In genomic region chr15:69338535-69339213, GRCh38 we compare ENCODE assay signal across 29 cellular contexts. TPM values are rescaled to one million over a fixed set of nuclear protein-coding genes. Genes with fewer than 3 reads are reported as not detected.
DNase-seq lines count a peak whose midpoint lies in the region; ATAC-seq, FAIRE-seq and TF ChIP-seq lines count a peak whose summit lies in the region.
"Had no signal": no experiment of that assay in that cellular context is flagged by ENCODE, and none has a peak within 500 bp of the region (broad histone marks: within the 10 kb centered on the region; RNA-seq: fewer than 3 reads in every experiment).

No MANE protein-coding gene starts in this region.

- TF ChIP-seq EP300 in HepG2 (IDR thresholded peaks at IDR 0.05; ENCODE audit: low read depth in 2 of 2, low read length in 2 of 2) (no peak), HepG2 (CRISPR knock-in tag; IDR thresholded peaks at IDR 0.05; ENCODE audit: borderline replicate concordance) (no peak)

- H3K27me3 ChIP-seq in PC-9 (ENCODE audit: insufficient read depth, low read depth) (no peaks in the 10 kb centered on the region), H7 (ENCODE audit: control insufficient read depth, insufficient read depth, low read length) (no peaks in the 10 kb centered on the region), HepG2 (ENCODE audit: control insufficient read depth in 1 of 2, insufficient read depth in 2 of 2, low read length in 2 of 2) (no peaks in the 10 kb centered on the region; a peak in 1 of 5 replicates)
- H3K27me3 ChIP-seq: adrenal gland, uterus had no signal

- H3K4me2 ChIP-seq in PC-9 (peak overlapping the region; percentile 23; the same call in 1 of the 2 replicates), HepG2 (ENCODE audit: low read depth, low read length) (no peak overlapping the region)
- H3K4me2 ChIP-seq: GM23338 had no signal

- H3K9ac ChIP-seq in HepG2 (ENCODE audit: insufficient read depth, low read depth, low read length), result no peak overlapping the region

- no peaks in the 10 kb centered on the region; a peak in 1 of 3 replicates for H3K36me3 ChIP-seq in HEK293 (ENCODE audit: control insufficient read depth in 2 of 2, insufficient read depth in 1 of 2, low read length in 2 of 2)
- H3K36me3 ChIP-seq in PC-9 (ENCODE audit: low read depth), result no peaks in the 10 kb centered on the region
- no peaks in the 10 kb centered on the region for H3K36me3 ChIP-seq in H7 (replicated peaks; ENCODE audit: control insufficient read depth, insufficient read depth, low read length)
- no peaks in the 10 kb centered on the region for H3K36me3 ChIP-seq in HepG2 (replicated peaks in 1 of 2; ENCODE audit: control insufficient read depth in 1 of 2, insufficient read depth in 2 of 2, low read length in 2 of 2)
- H3K36me3 ChIP-seq: adrenal gland, left ventricle myocardium inferior, thoracic aorta, uterus had no signal

- CTCF ChIA-PET in HEK293 (lab: Yijun Ruan, JAX) (interaction anchor here (0.6 kb wide), 1 partner anchor 290 kb away, joined by 4 read pairs; no protein-coding TSS in a partner anchor), PC-9 (lab: Charles Lee) (no interaction called here), HepG2 (lab: Yijun Ruan, JAX; ENCODE audit: low intra/inter-chr PET ratio, low total read pairs) (no interaction called here)

- DNase-seq in PC-9, result no peak
- DNase-seq in epithelial cell of esophagus (ENCODE audit: low read depth), result peak; percentile 86
- DNase-seq in renal cortical epithelial cell (ENCODE audit: low read depth), result peak; percentile 31
- DNase-seq in H7, result no peak
- no peak for DNase-seq in HepG2 (ENCODE audit: low spot score)
- DNase-seq in RPMI8226, result no peak
- no peak for DNase-seq in COR-L47 (lab: John Stamatoyannopoulos, UW)
- DNase-seq: activated CD4-positive, alpha-beta T cell treated with anti-CD3 and anti-CD28 coated beads, Interleukin-2, amount 10 ng/mL, durations not matched to agents 24 days and 14 days; activated T-cell treated with anti-CD3 and anti-CD28 coated beads, Interleukin-2, amount 50 U/mL, for 4 hours; adrenal gland; DMS79 treated with DMSO at 0.1 percent for 48 hours; hippocampal formation; left ventricle myocardium inferior; MM.1S; naive B cell; NCI-H1417; NCI-H2081; NCI-H345; NCI-H82; nucleus accumbens; psoas muscle; Right ventricle myocardium superior; stimulated activated naive CD8-positive, alpha-beta T cell treated with anti-CD3 and anti-CD28 coated beads, Interleukin-15, Interleukin-2, amounts not matched to agents 100 U/mL and 50 U/mL, for 24 hours; uterus had no signal

- POLR2A ChIA-PET in HEK293 (lab: Yijun Ruan, JAX) (no interaction called here), PC-9 (lab: Charles Lee; ENCODE audit: unreplicated experiment) (no interaction called here), HepG2 (lab: Yijun Ruan, JAX) (no interaction called here)

- H3K79me2 ChIP-seq in PC-9 (ENCODE audit: low read depth), result no peaks in the 10 kb centered on the region
- no peaks in the 10 kb centered on the region for H3K79me2 ChIP-seq in HepG2 (ENCODE audit: insufficient read depth, low read length)

- TF ChIP-seq CTCF in HEK293 (tag by site-specific recombination; IDR thresholded peaks at IDR 0.05) (no peak), PC-9 (conservative IDR thresholded peaks at IDR 0.05) (no peak), epithelial cell of esophagus (IDR thresholded peaks at IDR 0.05; ENCODE audit: insufficient read depth, low read depth, low read length, missing control alignments) (no peak), HepG2 (CRISPR knock-in tag; IDR thresholded peaks at IDR 0.05) (no peak)

- no peak for FAIRE-seq in HepG2 (lab: Jason Lieb, UNC)
- FAIRE-seq: frontal cortex had no signal

- in situ Hi-C loops in HepG2 (cut with HindIII; ENCODE audit: extremely low pct_ligation_motif_present, low pct_unique_long_range_greater_than_20kb), result no loop called here

- H4K20me1 ChIP-seq in PC-9 (ENCODE audit: insufficient read depth) (no peaks in the 10 kb centered on the region), HepG2 (ENCODE audit: insufficient read depth, low read length) (no peaks in the 10 kb centered on the region)

- H3K27ac ChIP-seq in HEK293 (ENCODE audit: extremely low read depth, low read depth, low read length) (no peak overlapping the region), PC-9 (no peak overlapping the region), HepG2 (ENCODE audit: extremely low read length, insufficient read depth, low read length) (no peak overlapping the region)
- H3K27ac ChIP-seq: adrenal gland, C4-2B, left ventricle myocardium inferior, psoas muscle, thoracic aorta, uterus had no signal

- no peaks in the 10 kb centered on the region; the same call in 1 of the 2 replicates for H3F3A ChIP-seq in PC-9 (ENCODE audit: insufficient read depth, low read depth)

- BruUV-seq in PC-9 (replicated peaks; lab: Mats Ljungman, UMichigan) (no TSS peak), HepG2 (replicated peaks; lab: Mats Ljungman, UMichigan) (no TSS peak)

- H3K9me2 ChIP-seq in PC-9 (ENCODE audit: insufficient read depth), result no peaks in the 10 kb centered on the region; the same call in 1 of the 2 replicates

- ATAC-seq in HepG2, result no peak
- ATAC-seq: activated T-cell treated with anti-CD3 and anti-CD28 coated beads, Interleukin-2, amount 50 U/mL, for 4 hours; GM23338; psoas muscle; stimulated activated naive CD8-positive, alpha-beta T cell treated with anti-CD3 and anti-CD28 coated beads, Interleukin-15, Interleukin-2, amounts not matched to agents 100 U/mL and 50 U/mL, for 24 hours had no signal

- no peak overlapping the region for H3K4me3 ChIP-seq in HEK293 (ENCODE audit: low read depth, low read length)
- H3K4me3 ChIP-seq in PC-9, result no peak overlapping the region
- no peak overlapping the region for H3K4me3 ChIP-seq in epithelial cell of esophagus (ENCODE audit: low read length)
- no peak overlapping the region for H3K4me3 ChIP-seq in H7 (ENCODE audit: insufficient read depth, low read depth, low read length)
- no peak overlapping the region for H3K4me3 ChIP-seq in HepG2 (replicated peaks in 1 of 3; ENCODE audit: insufficient read depth in 1 of 3, low read depth in 2 of 3, low read length in 3 of 3)
- H3K4me3 ChIP-seq: adrenal gland, GM23338, left ventricle myocardium inferior, psoas muscle, thoracic aorta, uterus had no signal

- no peaks in the 10 kb centered on the region for H3K9me3 ChIP-seq in HEK293 (ENCODE audit: control insufficient read depth, insufficient read depth, low read depth, low read length)
- H3K9me3 ChIP-seq in PC-9 (ENCODE audit: insufficient read depth, low read depth), result no peaks in the 10 kb centered on the region
- no peaks in the 10 kb centered on the region for H3K9me3 ChIP-seq in HepG2 (ENCODE audit: low read length)
- H3K9me3 ChIP-seq: adrenal gland, psoas muscle, thoracic aorta, uterus had no signal

- intact Hi-C loops in PC-9 (cut with micrococcal nuclease; ENCODE audit: unreplicated experiment) (no loop called here), HepG2 (cut with micrococcal nuclease; ENCODE audit: unreplicated experiment) (no loop called here)

- H3K4me1 ChIP-seq in HEK293 (ENCODE audit: control insufficient read depth, insufficient read depth, low read length), result 0 out of 2 replicates have a peak, but pooled peaks cover 8% of the 10 kb centered on the region
- H3K4me1 ChIP-seq in PC-9 (replicated peaks; ENCODE audit: insufficient read depth), result peaks cover 8% of the 10 kb centered on the region; the same call in 1 of the 2 replicates
- H3K4me1 ChIP-seq in HepG2 (ENCODE audit: insufficient read depth, low read length), result no peaks in the 10 kb centered on the region
- H3K4me1 ChIP-seq: psoas muscle, uterus had no signal

- TF ChIP-seq RAD21 in HepG2 (CRISPR knock-in tag; IDR thresholded peaks at IDR 0.05), result no peak

- WGBS in HepG2 (ENCODE audit: low lambda C conversion rate), result 66% methylated on average over 8 of the region's 8 CpGs

- H2AFZ ChIP-seq in PC-9 (no peak overlapping the region), HepG2 (ENCODE audit: low read length) (no peak overlapping the region)
- H2AFZ ChIP-seq: GM23338 had no signal

- TF ChIP-seq POLR2A in HepG2 (IDR thresholded peaks at IDR 0.05; ENCODE audit: insufficient read depth in 1 of 2, low read depth in 2 of 2, low read length in 2 of 2), result no peak

RNA-seq across cellular contexts. Expression of gene PAQR5, which starts 40.0 kb away (rescaled TPM):
- total RNA-seq in PC-9 (2021), result 4.9 and 5.1 TPM in 2 replicates
- total RNA-seq in renal cortical epithelial cell, result 8.2 and 8.9 TPM in 2 replicates
- total RNA-seq in H7 (2014; rRNA removed; shearing (Covaris generic)), result 3.8 and 3.9 TPM in 2 replicates
- 0.11 and 0.53 TPM in 2 replicates for total RNA-seq in HepG2 (2016; rRNA removed; fragmentation: Illumina TruSeq; extraction: Trizol)
- total RNA-seq in HepG2 (2016; cell fraction: cytosol; rRNA removed; fragmentation: Illumina TruSeq; extraction: Trizol; ENCODE audit: low read depth), result 0.62 TPM in 1 of 2 replicates, not detected in the other
- total RNA-seq in HepG2 (2016; cell fraction: insoluble cytoplasmic fraction; rRNA removed; fragmentation: Illumina TruSeq; extraction: Trizol), result 0.22 and 0.37 TPM in 2 replicates
- total RNA-seq in HepG2 (2016; cell fraction: membrane; rRNA removed; fragmentation: Illumina TruSeq; extraction: Trizol), result 0.56 and 0.72 TPM in 2 replicates
- 0.19 and 0.25 TPM in 2 replicates for total RNA-seq in HepG2 (2016; cell fraction: nucleus; rRNA removed; fragmentation: Illumina TruSeq; extraction: Trizol)
- polyA plus RNA-seq in HepG2 (2011; rRNA removed), result 1.3 and 1.4 TPM in 2 replicates
- polyA plus RNA-seq in HepG2 (2011; cell fraction: cytosol; rRNA removed), result 1.4 and 2.3 TPM in 2 replicates
- polyA plus RNA-seq in HepG2 (2011; cell fraction: nucleus; rRNA removed), result 0.56 and 1.2 TPM in 2 replicates
- 0.72 and 3.1 TPM in 2 replicates for polyA plus RNA-seq in HepG2 (2012)
- 0.37 and 0.63 TPM in 2 replicates for polyA plus RNA-seq in HepG2 (2016; cell fraction: cytosol; fragmentation: Illumina TruSeq; extraction: Trizol; ENCODE audit: low read depth)
- 0.15 and 0.24 TPM in 2 replicates for polyA plus RNA-seq in HepG2 (2016; cell fraction: insoluble cytoplasmic fraction; fragmentation: Illumina TruSeq; extraction: Trizol; ENCODE audit: low read depth)
- 0.45 and 0.46 TPM in 2 replicates for polyA plus RNA-seq in HepG2 (2016; cell fraction: membrane; fragmentation: Illumina TruSeq; extraction: Trizol; ENCODE audit: low read depth)
- polyA plus RNA-seq in HepG2 (2016; cell fraction: nucleus; fragmentation: Illumina TruSeq; extraction: Trizol; ENCODE audit: insufficient read depth, low read depth), result 0.29 and 0.81 TPM in 2 replicates
- 13.5 and 247 TPM in 2 replicates for polyA minus RNA-seq in HepG2 (2011; rRNA and poly(A)+ RNA removed; ENCODE audit: low replicate concordance)
- 0.97 and 2.9 TPM in 2 replicates for polyA minus RNA-seq in HepG2 (2011; cell fraction: cytosol; rRNA and poly(A)+ RNA removed)
- polyA minus RNA-seq in HepG2 (2011; cell fraction: nucleus; rRNA and poly(A)+ RNA removed), result 1.3 and 1.9 TPM in 2 replicates
- total RNA-seq: activated CD4-positive, alpha-beta T cell treated with anti-CD3 and anti-CD28 coated beads, Interleukin-2, amount 10 ng/mL, durations not matched to agents 24 days and 14 days had no signal

Comparison
In these comparisons a context has a peak if more than half of its experiments do, and no peak if none do; other contexts are left out.
1. DNase-seq: peak in epithelial cell of esophagus (single experiment) and renal cortical epithelial cell (single experiment); none in PC-9 (0 of 2), H7 (single experiment), HepG2 (single experiment), RPMI8226 (single experiment) and COR-L47 (single experiment).